Comparison of ENCODE assay signal across 12 cellular contexts in genomic region chr2:143802242-143802641, GRCh38.
DNase-seq lines count a peak whose midpoint lies in the region; ATAC-seq, FAIRE-seq and TF ChIP-seq lines count a peak whose summit lies in the region.
"Had no signal": no experiment of that assay in that cellular context is flagged by ENCODE, and none has a peak within 500 bp of the region (broad histone marks: within the 10 kb centered on the region; RNA-seq: fewer than 3 reads in every experiment).

No MANE protein-coding gene starts in this region.

- H3K9ac ChIP-seq in SK-N-SH, result no peak overlapping the region

- no peak for TF ChIP-seq RAD21 in A549 (conservative IDR thresholded peaks at IDR 0.05 in 1 of 2, IDR thresholded peaks at IDR 0.05 in 1 of 2)
- TF ChIP-seq RAD21 in SK-N-SH (IDR thresholded peaks at IDR 0.05; ENCODE audit: low read length), result no peak

- H3K27me3 ChIP-seq in small intestine (ENCODE audit: control insufficient read depth in 2 of 2, insufficient read depth in 2 of 2, low read length in 2 of 2) (no peaks in the 10 kb centered on the region), SK-N-SH (ENCODE audit: insufficient read depth) (no peaks in the 10 kb centered on the region)

- ATAC-seq in A549 (no peak), GM18511 (IDR thresholded peaks at IDR 0.05; ENCODE audit: unreplicated experiment) (peak; percentile 50), HG02642 (IDR thresholded peaks at IDR 0.05; ENCODE audit: poor library complexity, unreplicated experiment) (peak; percentile 47), HG03039 (IDR thresholded peaks at IDR 0.05; ENCODE audit: unreplicated experiment) (no peak)
- ATAC-seq: naive thymus-derived CD8-positive, alpha-beta T cell had no signal

- no peaks in the 10 kb centered on the region for H3K36me3 ChIP-seq in small intestine (ENCODE audit: control insufficient read depth in 2 of 2, insufficient read depth in 2 of 2, low read length in 2 of 2)
- no peaks in the 10 kb centered on the region for H3K36me3 ChIP-seq in SK-N-SH (replicated peaks in 1 of 2; ENCODE audit: control insufficient read depth in 1 of 2, insufficient read depth in 2 of 2, low read length in 1 of 2)

- DNase-seq in A549 (ENCODE audit: low read depth in 1 of 2, low spot score in 1 of 2) (peak in 1 of 2 experiments; percentile 4), astrocyte of the hippocampus (ENCODE audit: low read depth, low spot score) (peak; percentile 39), small intestine (no peak), SK-N-SH (no peak), NCI-H2107 treated with DMSO at 0.1 percent for 48 hours (lab: John Stamatoyannopoulos, UW; ENCODE audit: unreplicated experiment) (no peak)
- DNase-seq: activated B cell treated with CpG ODN at 0.5 μM for 24 hours; naive thymus-derived CD8-positive, alpha-beta T cell; NCI-H1930; stimulated activated CD4-positive, alpha-beta T cell treated with anti-CD3 and anti-CD28 coated beads, Interleukin-15, amount 100 ng/mL, for 24 hours had no signal

- H3K4me1 ChIP-seq in A549 (peaks cover 9% of the 10 kb centered on the region; the same call in 2 of the 3 replicates), small intestine (ENCODE audit: control insufficient read depth in 2 of 2, insufficient read depth in 1 of 2, low read depth in 1 of 2, low read length in 1 of 2) (no peaks in the 10 kb centered on the region), SK-N-SH (ENCODE audit: control insufficient read depth in 1 of 2, insufficient read depth in 2 of 2, low read depth in 1 of 2, low read length in 1 of 2) (peaks cover 0 to 4% of the 10 kb centered on the region in 2 experiments; a peak in 1 of 4 replicates)

- H3K27ac ChIP-seq in A549 (no peak overlapping the region), small intestine (ENCODE audit: low read depth in 1 of 2, low read length in 1 of 2) (no peak overlapping the region), SK-N-SH (ENCODE audit: low read depth in 2 of 2, low read length in 1 of 2) (no peak overlapping the region)

- TF ChIP-seq CTCF in A549 (IDR thresholded peaks at IDR 0.05) (no peak), SK-N-SH (IDR thresholded peaks at IDR 0.05) (no peak)

- TF ChIP-seq POLR2A in A549 (IDR thresholded peaks at IDR 0.05; ENCODE audit: low read length), result no peak

- FAIRE-seq in A549 (lab: Jason Lieb, UNC) (no peak), small intestine (lab: Jason Lieb, UNC) (no peak)

- 5% methylated on average over 4 of the region's 4 CpGs for WGBS in A549 (ENCODE audit: missing lambda C conversion rate)
- 25 to 44% (median 34%) methylated on average over 4 of the region's 4 CpGs for WGBS in small intestine, 3 donors
- WGBS in SK-N-SH (ENCODE audit: low lambda C conversion rate), result 72% methylated on average over 4 of the region's 4 CpGs

- H3K9me2 ChIP-seq in SK-N-SH, result no peaks in the 10 kb centered on the region

- H2AFZ ChIP-seq in SK-N-SH (ENCODE audit: low read depth), result no peak overlapping the region

- H3K4me3 ChIP-seq in A549 (no peak overlapping the region), small intestine (ENCODE audit: low read depth in 1 of 2, low read length in 2 of 2) (no peak overlapping the region), SK-N-SH (ENCODE audit: low read depth in 2 of 2, low read length in 1 of 2) (no peak overlapping the region)

- no peaks in the 10 kb centered on the region for H3K79me2 ChIP-seq in SK-N-SH (ENCODE audit: insufficient read depth)

- no peaks in the 10 kb centered on the region for H4K20me1 ChIP-seq in SK-N-SH (ENCODE audit: insufficient read depth)

- H3K4me2 ChIP-seq in A549 (peak overlapping the region; percentile 60), SK-N-SH (no peak overlapping the region)

- H3K9me3 ChIP-seq in A549, result no peaks in the 10 kb centered on the region
- H3K9me3 ChIP-seq in small intestine (ENCODE audit: control insufficient read depth, low read depth), result no peaks in the 10 kb centered on the region
- no peaks in the 10 kb centered on the region for H3K9me3 ChIP-seq in SK-N-SH

- POLR2A ChIA-PET in A549 (lab: Yijun Ruan, JAX), result no interaction called here
- POLR2A ChIA-PET in SK-N-SH (lab: Yijun Ruan, JAX), result no interaction called here

- H3F3A ChIP-seq in SK-N-SH (replicated peaks; ENCODE audit: insufficient read depth), result no peaks in the 10 kb centered on the region

- no peak for TF ChIP-seq EP300 in A549 (IDR thresholded peaks at IDR 0.05)
- no peak for TF ChIP-seq EP300 in SK-N-SH (IDR thresholded peaks at IDR 0.05; ENCODE audit: borderline replicate concordance in 1 of 2, low read depth in 1 of 2, low read length in 1 of 2)

- CTCF ChIA-PET in A549 (lab: Yijun Ruan, JAX), result no interaction called here
- CTCF ChIA-PET in SK-N-SH (lab: Yijun Ruan, JAX), result no interaction called here

TF ChIP-seq in A549, 52 proteins besides CTCF, POLR2A, EP300 and RAD21:
- TF ChIP-seq CBX2 (IDR thresholded peaks at IDR 0.05; ENCODE audit: borderline replicate concordance, low read depth), result no peak

TF ChIP-seq in SK-N-SH, 30 proteins besides CTCF, POLR2A, EP300 and RAD21:
- TF ChIP-seq REST (IDR thresholded peaks at IDR 0.05; ENCODE audit: low read depth, low read length) (no peak), GATA2 (CRISPR knock-in tag; IDR thresholded peaks at IDR 0.05) (no peak), IRF3 (IDR thresholded peaks at IDR 0.05; ENCODE audit: low read depth, low read length) (no peak), MAX (IDR thresholded peaks at IDR 0.05; ENCODE audit: low read depth) (no peak), MEF2A (IDR thresholded peaks at IDR 0.05; ENCODE audit: borderline replicate concordance, low read depth) (no peak), RFX5 (IDR thresholded peaks at IDR 0.05; ENCODE audit: low read length) (no peak), FOXM1 (IDR thresholded peaks at IDR 0.05; ENCODE audit: low read depth) (no peak), SMC3 (IDR thresholded peaks at IDR 0.05; ENCODE audit: low read depth, low read length) (no peak), ELF1 (IDR thresholded peaks at IDR 0.05) (no peak), YY1 (IDR thresholded peaks at IDR 0.05; ENCODE audit: low read depth) (no peak)

Comparison
In these comparisons a context has a peak if more than half of its experiments do, and no peak if none do; other contexts are left out.
1. ATAC-seq: peak in GM18511 (single experiment) and HG02642 (single experiment); none in A549 (0 of 2) and HG03039 (single experiment).